Comparison of ENCODE assay signal across 8 cellular contexts in the genomic region with DNA sequence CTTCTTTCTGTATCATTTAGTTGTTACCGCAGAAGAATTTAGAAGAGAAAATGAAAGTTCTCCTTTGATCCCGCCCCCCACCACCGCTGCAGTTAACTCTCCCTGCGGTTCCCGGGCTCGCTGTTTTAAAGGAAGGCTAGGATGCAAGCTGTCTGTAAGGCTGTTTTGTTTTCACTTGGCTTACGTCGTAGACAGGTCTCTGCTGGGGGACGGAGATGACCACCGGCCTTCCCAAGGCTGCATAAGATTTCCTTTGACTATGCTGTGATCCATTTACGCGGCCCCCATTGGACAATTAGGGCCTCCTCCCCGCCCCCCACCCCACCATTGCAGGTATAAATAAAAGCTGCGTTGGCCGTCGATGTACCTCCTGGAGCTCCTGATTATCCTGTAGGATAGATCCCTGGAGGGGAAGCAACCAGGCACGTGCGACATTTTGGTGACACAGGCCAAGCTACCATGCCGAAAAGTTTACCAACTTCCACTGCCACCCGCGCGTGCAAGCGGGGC. TPM values are rescaled to one million over a fixed set of nuclear protein-coding genes. Genes with fewer than 3 reads are reported as not detected.
A peak's percentile ranks its signal among the peaks of the same experiment; 100 is the strongest.
DNase-seq lines count a peak whose midpoint lies in the region; ATAC-seq, FAIRE-seq and TF ChIP-seq lines count a peak whose summit lies in the region.

No MANE protein-coding gene starts in this region.

- H3K27me3 ChIP-seq in A673 (replicated peaks; ENCODE audit: insufficient read depth, low read depth, low read length, poor library complexity) (no peaks in the 10 kb centered on the region), H9 (ENCODE audit: insufficient read depth, low read length) (peaks cover 26% of the 10 kb centered on the region), endothelial cell of umbilical vein (ENCODE audit: control insufficient read depth in 2 of 2, insufficient read depth in 2 of 2, low read length in 2 of 2) (peaks cover 2 to 13% of the 10 kb centered on the region in 2 experiments), gastrocnemius medialis (no peaks in the 10 kb centered on the region)

- no peaks in the 10 kb centered on the region for H3K36me3 ChIP-seq in A673 (ENCODE audit: insufficient read depth, low read length, poor library complexity, severe bottlenecking)
- no peaks in the 10 kb centered on the region for H3K36me3 ChIP-seq in endothelial cell of umbilical vein (ENCODE audit: control insufficient read depth in 2 of 2, extremely low read depth in 1 of 2, insufficient read depth in 2 of 2, low read length in 2 of 2)
- no peaks in the 10 kb centered on the region for H3K36me3 ChIP-seq in gastrocnemius medialis

- H3K27me3 Mint-ChIP-seq in H9 (ENCODE audit: low read depth) = peaks cover 77% of the 10 kb centered on the region

- H3K18ac ChIP-seq in H9 (ENCODE audit: insufficient read length, low read depth, low read length) = no peak overlapping the region

- no peak overlapping the region for H2AK5ac ChIP-seq in H9 (ENCODE audit: insufficient read length, low read length)

- POLR2A ChIA-PET in A673 (lab: Charles Lee; ENCODE audit: low non-redundant PET) = no interaction called here
- POLR2A ChIA-PET in endothelial cell of umbilical vein (lab: Charles Lee) = no interaction called here

- no peak overlapping the region for H3K9ac ChIP-seq in H9 (ENCODE audit: extremely low read depth, insufficient read length, low read length)
- no peak overlapping the region for H3K9ac ChIP-seq in endothelial cell of umbilical vein (replicated peaks; ENCODE audit: extremely low read depth, insufficient read depth, low read length)

- H3K14ac ChIP-seq in H9 (ENCODE audit: insufficient read depth, low read length) = no peak overlapping the region

- H4K5ac ChIP-seq in H9 (ENCODE audit: insufficient read length, low read depth, low read length) = no peak overlapping the region

- H3T11ph ChIP-seq in H9 (ENCODE audit: low read length) = no peak overlapping the region

- H3K9me3 Mint-ChIP-seq in H9 = peaks cover 0 to 6% of the 10 kb centered on the region in 2 experiments; a peak in 3 of 5 replicates

- no peak overlapping the region for H2AFZ ChIP-seq in H9 (ENCODE audit: low read length)
- peak overlapping the region; percentile 56 for H2AFZ ChIP-seq in endothelial cell of umbilical vein (ENCODE audit: low read depth, low read length)

- no peak for FAIRE-seq in endothelial cell of umbilical vein (lab: Jason Lieb, UNC)

- H3K56ac ChIP-seq in H9 (ENCODE audit: insufficient read length, low read depth, low read length) = no peak overlapping the region

- H3K4me3 ChIP-seq in A673 (ENCODE audit: low read depth, low read length, poor library complexity, severe bottlenecking) = peak overlapping the region; percentile 66
- H3K4me3 ChIP-seq in endothelial cell of umbilical vein (replicated peaks in 1 of 3; ENCODE audit: insufficient read depth in 1 of 3, low read depth in 1 of 3, low read length in 3 of 3) = peak overlapping the region; percentile 32 to 73 (median 65)
- H3K4me3 ChIP-seq in gastrocnemius medialis = peak overlapping the region; percentile 50 to 80 (median 68)

- H3K4ac ChIP-seq in H9 (ENCODE audit: low read depth, low read length) = no peak overlapping the region

- H3K79me2 ChIP-seq in H9 (ENCODE audit: insufficient read depth, low read length) (no peaks in the 10 kb centered on the region), endothelial cell of umbilical vein (ENCODE audit: control insufficient read depth, insufficient read depth, low read length) (no peaks in the 10 kb centered on the region)

- DNase-seq in A673 (ENCODE audit: low spot score) (peak; percentile 62), H9 (no peak), endothelial cell of umbilical vein (ENCODE audit: low read depth, low spot score) (peak; percentile 37), gastrocnemius medialis (no peak), NCI-H2107 treated with DMSO at 0.1 percent for 48 hours (lab: John Stamatoyannopoulos, UW; ENCODE audit: unreplicated experiment) (no peak)
- DNase-seq in activated CD4-positive, alpha-beta T cell treated with anti-CD3 and anti-CD28 coated beads for 4 hours = peak; percentile 41 to 44

- H2BK12ac ChIP-seq in H9 (ENCODE audit: insufficient read length, low read depth, low read length) = no peak overlapping the region

- H3K79me1 ChIP-seq in H9 (ENCODE audit: insufficient read depth, low read depth, low read length, poor library complexity, severe bottlenecking) = no peaks in the 10 kb centered on the region

- H2BK15ac ChIP-seq in H9 (ENCODE audit: low read depth, low read length) = no peak overlapping the region

- intact Hi-C loops in A673 (cut with micrococcal nuclease; ENCODE audit: unreplicated experiment) (no loop called here), endothelial cell of umbilical vein (cut with micrococcal nuclease) (loop anchor here (1.0 kb wide), 1 partner anchor 12 kb away; no protein-coding TSS in a partner anchor), gastrocnemius medialis (cut with DNase I; ENCODE audit: low total_unique reads) (loop anchor here (5.0 kb wide), 2 partner anchors 59 to 1554 kb away; a partner anchor contains a TSS)

- H3K36me3 Mint-ChIP-seq in H9 (ENCODE audit: insufficient read depth in 1 of 3, low read depth in 3 of 3) = no peaks in the 10 kb centered on the region

- no peaks in the 10 kb centered on the region for H3K9me1 ChIP-seq in endothelial cell of umbilical vein (replicated peaks; ENCODE audit: control insufficient read depth, extremely low read depth, insufficient read depth, low read length)

- H3K4me3 Mint-ChIP-seq in H9 = peak overlapping the region; percentile 61 to 73; a peak in 4 of 5 replicates

- WGBS in H9 (ENCODE audit: extremely low coverage, insufficient read length, low lambda C conversion rate) = no CpG with 5 or more reads among the region's 23 CpGs

- peaks cover 14% of the 10 kb centered on the region for H3K23me2 ChIP-seq in H9 (ENCODE audit: insufficient read length, low read depth, low read length, poor library complexity, severe bottlenecking)

- H4K91ac ChIP-seq in H9 (ENCODE audit: insufficient read length, low read depth, low read length) = no peak overlapping the region

- H3K4me2 ChIP-seq in H9 (ENCODE audit: insufficient read depth, insufficient read length, low read length) (peak overlapping the region; percentile 44), endothelial cell of umbilical vein (ENCODE audit: insufficient read depth, low read length) (peak overlapping the region; percentile 37)

- CTCF ChIA-PET in A673 (lab: Charles Lee) (interaction anchor here (0.5 kb wide), 1 partner anchor 24 kb away, joined by 7 read pairs; no protein-coding TSS in a partner anchor), endothelial cell of umbilical vein (lab: Charles Lee) (interaction anchor here (0.6 to 3.2 kb wide), 5 partner anchors 9 to 1891 kb away, joined by 3 to 12 read pairs (median 4); no protein-coding TSS in a partner anchor)

- TF ChIP-seq POLR2A in endothelial cell of umbilical vein (IDR thresholded peaks at IDR 0.05; ENCODE audit: low read depth, low read length) (no peak), gastrocnemius medialis (IDR thresholded peaks at IDR 0.05) (no peak)

- H4K20me1 ChIP-seq in H9 (ENCODE audit: control insufficient read depth, insufficient read depth, insufficient read length) (peaks cover 4% of the 10 kb centered on the region), endothelial cell of umbilical vein (replicated peaks; ENCODE audit: control insufficient read depth, extremely low read depth, insufficient read depth, low read length) (no peaks in the 10 kb centered on the region)

- ATAC-seq in gastrocnemius medialis (no peak), HG03108 (IDR thresholded peaks at IDR 0.05; ENCODE audit: unreplicated experiment) (no peak), GM21367 (IDR thresholded peaks at IDR 0.05; ENCODE audit: unreplicated experiment) (no peak)

- no peak overlapping the region for H2BK20ac ChIP-seq in H9 (ENCODE audit: low read depth, low read length, poor library complexity, severe bottlenecking)

- no peak overlapping the region for H2BK5ac ChIP-seq in H9 (ENCODE audit: insufficient read length, low read length)

- no peak overlapping the region for H3K23ac ChIP-seq in H9 (ENCODE audit: insufficient read length, low read depth, low read length)

- TF ChIP-seq CTCF in A673 (conservative IDR thresholded peaks at IDR 0.05; ENCODE audit: low read depth, low read length) = no peak
- no peak for TF ChIP-seq CTCF in H9 (conservative IDR thresholded peaks at IDR 0.05)
- no peak for TF ChIP-seq CTCF in endothelial cell of umbilical vein (IDR thresholded peaks at IDR 0.05; ENCODE audit: extremely low read depth in 1 of 2, insufficient read depth in 1 of 2, low read depth in 1 of 2, low read length in 2 of 2)
- TF ChIP-seq CTCF in gastrocnemius medialis (IDR thresholded peaks at IDR 0.05 in 4 of 5, conservative IDR thresholded peaks at IDR 0.05 in 1 of 5) = no peak

- H3K27ac ChIP-seq in A673 (ENCODE audit: low read depth, low read length, poor library complexity, severe bottlenecking) (no peak overlapping the region), H9 (ENCODE audit: insufficient read length, low read depth, low read length) (no peak overlapping the region), endothelial cell of umbilical vein (ENCODE audit: insufficient read depth, low read depth, low read length) (no peak overlapping the region), gastrocnemius medialis (no peak overlapping the region)

- no peak overlapping the region for H2BK120ac ChIP-seq in H9 (ENCODE audit: low read depth, low read length, poor library complexity, severe bottlenecking)

- BruUV-seq in A673 (replicated peaks; lab: Mats Ljungman, UMichigan) = no TSS peak
- no TSS peak for BruUV-seq in endothelial cell of umbilical vein (replicated peaks; lab: Mats Ljungman, UMichigan)

- H3K9me3 ChIP-seq in A673 (ENCODE audit: low read depth, low read length, poor library complexity, severe bottlenecking) (no peaks in the 10 kb centered on the region), H9 (ENCODE audit: control insufficient read depth, low read depth, low read length) (no peaks in the 10 kb centered on the region), endothelial cell of umbilical vein (replicated peaks; ENCODE audit: control insufficient read depth, insufficient read depth, low read length) (no peaks in the 10 kb centered on the region), gastrocnemius medialis (no peaks in the 10 kb centered on the region)

- dilution Hi-C loops in endothelial cell of umbilical vein (cut with MboI; ENCODE audit: extremely low pct_ligation_motif_present, low sequenced_read_pairs) = no loop called here

- H3K4me1 Mint-ChIP-seq in H9 = peaks cover 22 to 29% of the 10 kb centered on the region in 2 experiments

- H3K27ac Mint-ChIP-seq in H9 = no peak overlapping the region; a peak in 1 of 7 replicates

- H3K4me1 ChIP-seq in A673 (ENCODE audit: insufficient read depth, low read length, poor library complexity, severe bottlenecking) (peaks cover 32% of the 10 kb centered on the region), H9 (ENCODE audit: insufficient read depth, low read length) (no peaks in the 10 kb centered on the region), endothelial cell of umbilical vein (ENCODE audit: control insufficient read depth, extremely low read depth, insufficient read depth, low read length) (peaks cover 37% of the 10 kb centered on the region), gastrocnemius medialis (peaks cover 33 to 35% of the 10 kb centered on the region in 2 donors)

- H4K8ac ChIP-seq in H9 (replicated peaks; ENCODE audit: insufficient read length, low read depth, low read length) = no peak overlapping the region

- in situ Hi-C loops in gastrocnemius medialis (cut with MboI; ENCODE audit: low sequenced_read_pairs in 4 of 4) = no loop called here

RNA-seq across cellular contexts. Expression of a gene that starts 1.4 kb away (rescaled TPM):
- total RNA-seq in A673 (2021) = 15.5 TPM in 2 replicates
- total RNA-seq in H9 (2021) = 6.1 and 7.5 TPM in 2 replicates
- 52.1 and 62.1 TPM in 2 replicates for total RNA-seq in endothelial cell of umbilical vein
- 20.1 and 26.3 TPM in 2 replicates for polyA plus RNA-seq in endothelial cell of umbilical vein
- polyA plus RNA-seq in endothelial cell of umbilical vein (2011; cell fraction: cytosol; rRNA removed) = 24.0 and 26.2 TPM in 2 replicates
- polyA plus RNA-seq in endothelial cell of umbilical vein (2011; cell fraction: nucleus; rRNA removed) = 49.1 and 56.2 TPM in 2 replicates
- 63.5 and 93.4 TPM in 2 replicates for polyA plus RNA-seq in endothelial cell of umbilical vein (2012)
- 70.4 and 92.0 TPM in 2 replicates for polyA minus RNA-seq in endothelial cell of umbilical vein
- 72.0 TPM for polyA minus RNA-seq in endothelial cell of umbilical vein (2011; cell fraction: cytosol; rRNA and poly(A)+ RNA removed)
- polyA minus RNA-seq in endothelial cell of umbilical vein (2011; cell fraction: nucleus; rRNA and poly(A)+ RNA removed) = 37.5 and 41.8 TPM in 2 replicates
- total RNA-seq in gastrocnemius medialis = 10 to 100 TPM in 3 of 4 donors, 1 to 10 TPM in 1; 6.9 to 32.1 (median 12.9) TPM

Comparison
In these comparisons a context has a peak if more than half of its experiments do, and no peak if none do; other contexts are left out.
1. DNase-seq: peak in A673 (single experiment), activated CD4-positive, alpha-beta T cell treated with anti-CD3 and anti-CD28 coated beads for 4 hours (2 of 2) and endothelial cell of umbilical vein (single experiment); none in H9 (single experiment), gastrocnemius medialis (0 of 2) and NCI-H2107 treated with DMSO at 0.1 percent for 48 hours (single experiment).
2. Peak in every context shown above with its lines, with median percentiles within 50 percentile points of each other: H3K4me3 ChIP-seq.